1 cellular context compared by ENCODE assay signal in genomic region chr1:228178737-228179720, GRCh38.
TF ChIP-seq lines count a peak whose summit lies in the region.

No MANE protein-coding gene starts in this region.

TF ChIP-seq in HepG2, 621 proteins besides CTCF, POLR2A, EP300 and RAD21:
- TF ChIP-seq, protein P1, sequence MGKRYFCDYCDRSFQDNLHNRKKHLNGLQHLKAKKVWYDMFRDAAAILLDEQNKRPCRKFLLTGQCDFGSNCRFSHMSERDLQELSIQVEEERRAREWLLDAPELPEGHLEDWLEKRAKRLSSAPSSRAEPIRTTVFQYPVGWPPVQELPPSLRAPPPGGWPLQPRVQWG (CRISPR knock-in tag; IDR thresholded peaks at IDR 0.05; ENCODE audit: borderline replicate concordance, low read depth): no peak
- TF ChIP-seq NR2F2 (IDR thresholded peaks at IDR 0.05; ENCODE audit: borderline replicate concordance, low read depth): no peak
- TF ChIP-seq YEATS4 (CRISPR knock-in tag; IDR thresholded peaks at IDR 0.05; ENCODE audit: borderline replicate concordance): no peak
